In genomic region chr17:3845361-3845753, GRCh38 we compare ENCODE assay signal across 1 cellular context.
TF ChIP-seq lines count a peak whose summit lies in the region.

No MANE protein-coding gene starts in this region.

TF ChIP-seq in H1, 55 proteins besides CTCF, POLR2A, EP300 and RAD21 (continued from another document):
- TF ChIP-seq MAX (IDR thresholded peaks at IDR 0.05), result no peak
TF ChIP-seq in H1: peak in this region for 1.
